Comparison of ENCODE assay signal across 1 cellular context in genomic region chr17:57625957-57626356, GRCh38.
TF ChIP-seq lines count a peak whose summit lies in the region.

No MANE protein-coding gene starts in this region.

TF ChIP-seq in HepG2, 621 proteins besides CTCF, POLR2A, EP300 and RAD21:
- TF ChIP-seq ZNF501 (CRISPR knock-in tag; IDR thresholded peaks at IDR 0.05) (0 out of 2 replicates have a peak, but pooled peaks have one; percentile 34), ZFP91 (CRISPR knock-in tag; IDR thresholded peaks at IDR 0.05; ENCODE audit: borderline replicate concordance) (peak; percentile 1; the same call in 1 of the 2 replicates), ZBTB2 (CRISPR knock-in tag; IDR thresholded peaks at IDR 0.05; ENCODE audit: low read depth) (no peak), ZBTB1 (CRISPR knock-in tag; IDR thresholded peaks at IDR 0.05; ENCODE audit: borderline replicate concordance) (no peak), ZNF354B (CRISPR knock-in tag; IDR thresholded peaks at IDR 0.05) (no peak)
TF ChIP-seq in HepG2: peak in this region for 2.
